14 cellular contexts compared by ENCODE assay signal in the genomic region with DNA sequence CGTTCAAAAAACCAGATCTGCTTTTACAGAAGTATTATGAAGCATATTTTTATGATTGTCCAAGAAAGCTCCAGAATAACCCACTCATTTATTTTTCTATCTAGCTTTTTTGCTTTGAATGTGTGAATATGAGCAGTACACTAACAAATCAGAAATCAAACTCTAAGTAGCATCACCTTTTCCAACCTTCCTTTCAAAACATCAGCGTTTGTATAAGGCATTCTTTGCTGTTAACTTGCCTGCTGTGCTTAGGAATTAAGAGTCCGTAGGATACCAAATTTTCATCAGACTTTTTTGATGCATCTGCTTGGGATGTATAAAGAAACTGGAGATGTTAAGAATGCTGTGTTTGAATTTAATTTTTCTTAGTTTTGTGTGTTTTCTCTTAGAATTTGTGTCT. TPM values are rescaled to one million over a fixed set of nuclear protein-coding genes. Genes with fewer than 3 reads are reported as not detected.
A peak's percentile ranks its signal among the peaks of the same experiment; 100 is the strongest.
DNase-seq lines count a peak whose midpoint lies in the region; ATAC-seq and TF ChIP-seq lines count a peak whose summit lies in the region.
"Had no signal": no experiment of that assay in that cellular context is flagged by ENCODE, and none has a peak within 500 bp of the region (broad histone marks: within the 10 kb centered on the region; RNA-seq: fewer than 3 reads in every experiment).

No MANE protein-coding gene starts in this region.

- H3K27ac Mint-ChIP-seq in CD8-positive, alpha-beta T cell = peak overlapping the region; percentile 19
- H3K27ac Mint-ChIP-seq in progenitor cell of endocrine pancreas = no peak overlapping the region
- no peak overlapping the region for H3K27ac Mint-ChIP-seq in activated CD4-positive, alpha-beta T cell treated with anti-CD3 and anti-CD28 coated beads, Interleukin-2, amount 10 ng/mL, durations not matched to agents 7 days and 5 days
- H3K27ac Mint-ChIP-seq: activated CD4-positive, alpha-beta T cell treated with anti-CD3 and anti-CD28 coated beads, Interleukin-2, amount 10 ng/mL, durations not matched to agents 24 days and 14 days had no signal

- no peaks in the 10 kb centered on the region for H4K20me1 ChIP-seq in Karpas-422 (ENCODE audit: insufficient read depth, low read depth, low read length)

- H3K27me3 ChIP-seq in CD8-positive, alpha-beta T cell (ENCODE audit: insufficient read depth, low read length) = no peaks in the 10 kb centered on the region
- no peaks in the 10 kb centered on the region for H3K27me3 ChIP-seq in Karpas-422 (ENCODE audit: low read length)
- H3K27me3 ChIP-seq: sigmoid colon had no signal

- H2AFZ ChIP-seq in Karpas-422 (ENCODE audit: low read length) = no peak overlapping the region

- peak overlapping the region; percentile 28 for H3K9ac ChIP-seq in Karpas-422 (ENCODE audit: low read length)

- no peaks in the 10 kb centered on the region for H3K27me3 Mint-ChIP-seq in CD8-positive, alpha-beta T cell (ENCODE audit: low read depth)
- H3K27me3 Mint-ChIP-seq in progenitor cell of endocrine pancreas = peaks cover 25% of the 10 kb centered on the region
- H3K27me3 Mint-ChIP-seq in activated CD4-positive, alpha-beta T cell treated with anti-CD3 and anti-CD28 coated beads, Interleukin-2, amount 10 ng/mL, durations not matched to agents 7 days and 5 days = no peaks in the 10 kb centered on the region

- H3K9me3 ChIP-seq in CD8-positive, alpha-beta T cell (ENCODE audit: low read length) = no peaks in the 10 kb centered on the region
- H3K9me3 ChIP-seq in Karpas-422 (ENCODE audit: low read length) = no peaks in the 10 kb centered on the region
- H3K9me3 ChIP-seq: sigmoid colon, thoracic aorta had no signal

- POLR2A ChIA-PET in CD8-positive, alpha-beta T cell (lab: Charles Lee) = no interaction called here
- POLR2A ChIA-PET in activated CD4-positive, alpha-beta T cell treated with anti-CD3 and anti-CD28 coated beads, Interleukin-2, amount 10 ng/mL, durations not matched to agents 7 days and 5 days (lab: Charles Lee) = no interaction called here

- H3K4me2 ChIP-seq in Karpas-422 (ENCODE audit: low read depth, low read length, poor library complexity, severe bottlenecking) = peak overlapping the region; percentile 79

- H3K4me1 ChIP-seq in CD8-positive, alpha-beta T cell (ENCODE audit: insufficient read depth, low read length) = peaks cover 46% of the 10 kb centered on the region
- H3K4me1 ChIP-seq in Karpas-422 (ENCODE audit: low read length) = peaks cover 60% of the 10 kb centered on the region

- no peak for ATAC-seq in CD8-positive, alpha-beta T cell
- no peak for ATAC-seq in GM21367 (IDR thresholded peaks at IDR 0.05; ENCODE audit: unreplicated experiment)

- peaks cover 64% of the 10 kb centered on the region for H3K4me1 Mint-ChIP-seq in CD8-positive, alpha-beta T cell (ENCODE audit: low read depth)
- peaks cover 47% of the 10 kb centered on the region for H3K4me1 Mint-ChIP-seq in progenitor cell of endocrine pancreas (ENCODE audit: low read depth)
- peaks cover 51% of the 10 kb centered on the region for H3K4me1 Mint-ChIP-seq in activated CD4-positive, alpha-beta T cell treated with anti-CD3 and anti-CD28 coated beads, Interleukin-2, amount 10 ng/mL, durations not matched to agents 7 days and 5 days

- H3K27ac ChIP-seq in CD8-positive, alpha-beta T cell (ENCODE audit: low read depth, low read length) = no peak overlapping the region
- H3K27ac ChIP-seq in Karpas-422 (ENCODE audit: low read length) = no peak overlapping the region
- H3K27ac ChIP-seq: thoracic aorta had no signal

- no peaks in the 10 kb centered on the region for H3K9me2 ChIP-seq in Karpas-422 (replicated peaks; ENCODE audit: insufficient read depth, low read length)

- CTCF ChIA-PET in CD8-positive, alpha-beta T cell (lab: Charles Lee) = no interaction called here
- CTCF ChIA-PET in activated CD4-positive, alpha-beta T cell treated with anti-CD3 and anti-CD28 coated beads, Interleukin-2, amount 10 ng/mL, durations not matched to agents 7 days and 5 days (lab: Charles Lee) = no interaction called here

- H3K79me2 ChIP-seq in Karpas-422 (ENCODE audit: low read length) = peaks cover 79% of the 10 kb centered on the region

- no peak for DNase-seq in CD8-positive, alpha-beta T cell
- DNase-seq in Karpas-422 (no peak), foreskin fibroblast (no peak), progenitor cell of endocrine pancreas (ENCODE audit: low spot score, unreplicated experiment) (no peak), iPS-NIHi7 (ENCODE audit: extremely low spot score) (no peak), DMS53 (lab: John Stamatoyannopoulos, UW) (no peak)
- DNase-seq in activated CD4-positive, alpha-beta T cell treated with anti-CD3 and anti-CD28 coated beads, Interleukin-2, amount 10 ng/mL, durations not matched to agents 7 days and 5 days = no peak
- DNase-seq: activated CD4-positive, alpha-beta T cell treated with anti-CD3 and anti-CD28 coated beads, Interleukin-2, amount 10 ng/mL, durations not matched to agents 24 days and 14 days; activated gamma-delta T cell; mesendoderm; MM.1S; sigmoid colon had no signal

- no peaks in the 10 kb centered on the region for H3K9me3 Mint-ChIP-seq in CD8-positive, alpha-beta T cell
- H3K9me3 Mint-ChIP-seq in progenitor cell of endocrine pancreas (ENCODE audit: low read depth) = no peaks in the 10 kb centered on the region
- H3K9me3 Mint-ChIP-seq in activated CD4-positive, alpha-beta T cell treated with anti-CD3 and anti-CD28 coated beads, Interleukin-2, amount 10 ng/mL, durations not matched to agents 7 days and 5 days = no peaks in the 10 kb centered on the region
- H3K9me3 Mint-ChIP-seq: activated CD4-positive, alpha-beta T cell treated with anti-CD3 and anti-CD28 coated beads, Interleukin-2, amount 10 ng/mL, durations not matched to agents 24 days and 14 days had no signal

- H3K36me3 ChIP-seq in CD8-positive, alpha-beta T cell (ENCODE audit: insufficient read depth, low read length) = no peaks in the 10 kb centered on the region
- peaks cover 48% of the 10 kb centered on the region for H3K36me3 ChIP-seq in Karpas-422 (ENCODE audit: insufficient read depth, low read length)
- H3K36me3 ChIP-seq: sigmoid colon, thoracic aorta had no signal

- no peak for TF ChIP-seq CTCF in CD8-positive, alpha-beta T cell (IDR thresholded peaks at IDR 0.05)
- TF ChIP-seq CTCF in foreskin fibroblast (IDR thresholded peaks at IDR 0.05; ENCODE audit: low read depth, low read length) (no peak), progenitor cell of endocrine pancreas (IDR thresholded peaks at IDR 0.05; ENCODE audit: unreplicated experiment) (no peak)

- intact Hi-C loops in CD8-positive, alpha-beta T cell (cut with DNase I, micrococcal nuclease) = loop anchor here in 1 of 2 experiments (5.0 kb wide), 1 partner anchor 307 kb away; no protein-coding TSS in a partner anchor

- H3K4me3 ChIP-seq in CD8-positive, alpha-beta T cell (ENCODE audit: low read depth, low read length) = no peak overlapping the region
- H3K4me3 ChIP-seq in Karpas-422 (ENCODE audit: low read length) = peak overlapping the region; percentile 70
- H3K4me3 ChIP-seq in foreskin fibroblast (ENCODE audit: low read depth in 1 of 2, low read length in 2 of 2) = peak overlapping the region; percentile 68 to 82
- H3K4me3 ChIP-seq: thoracic aorta had no signal

- peaks cover 27% of the 10 kb centered on the region for H3K36me3 Mint-ChIP-seq in CD8-positive, alpha-beta T cell
- H3K36me3 Mint-ChIP-seq in progenitor cell of endocrine pancreas (ENCODE audit: insufficient read depth) = peaks cover 13% of the 10 kb centered on the region
- H3K36me3 Mint-ChIP-seq in activated CD4-positive, alpha-beta T cell treated with anti-CD3 and anti-CD28 coated beads, Interleukin-2, amount 10 ng/mL, durations not matched to agents 7 days and 5 days (ENCODE audit: low read depth) = peaks cover 54% of the 10 kb centered on the region

- peak overlapping the region; percentile 42 for H3K4me3 Mint-ChIP-seq in CD8-positive, alpha-beta T cell
- H3K4me3 Mint-ChIP-seq in progenitor cell of endocrine pancreas (ENCODE audit: low read depth) = peak overlapping the region; percentile 11
- H3K4me3 Mint-ChIP-seq in activated CD4-positive, alpha-beta T cell treated with anti-CD3 and anti-CD28 coated beads, Interleukin-2, amount 10 ng/mL, durations not matched to agents 7 days and 5 days = no peak overlapping the region

RNA-seq across cellular contexts. Expression of gene TLE4, which starts 3.8 kb away (rescaled TPM):
- 100 to 1,000 TPM; 123 to 124 TPM for total RNA-seq in CD8-positive, alpha-beta T cell
- total RNA-seq in Karpas-422 (2014; rRNA removed; shearing (Covaris generic); ENCODE audit: low replicate concordance) = 65.3 TPM in 2 replicates
- total RNA-seq in progenitor cell of endocrine pancreas = 54.1 and 55.6 TPM in 2 replicates
- total RNA-seq in activated CD4-positive, alpha-beta T cell treated with anti-CD3 and anti-CD28 coated beads, Interleukin-2, amount 10 ng/mL, durations not matched to agents 7 days and 5 days = 10 to 100 TPM; 38.0 to 38.4 TPM
